In the genomic region with DNA sequence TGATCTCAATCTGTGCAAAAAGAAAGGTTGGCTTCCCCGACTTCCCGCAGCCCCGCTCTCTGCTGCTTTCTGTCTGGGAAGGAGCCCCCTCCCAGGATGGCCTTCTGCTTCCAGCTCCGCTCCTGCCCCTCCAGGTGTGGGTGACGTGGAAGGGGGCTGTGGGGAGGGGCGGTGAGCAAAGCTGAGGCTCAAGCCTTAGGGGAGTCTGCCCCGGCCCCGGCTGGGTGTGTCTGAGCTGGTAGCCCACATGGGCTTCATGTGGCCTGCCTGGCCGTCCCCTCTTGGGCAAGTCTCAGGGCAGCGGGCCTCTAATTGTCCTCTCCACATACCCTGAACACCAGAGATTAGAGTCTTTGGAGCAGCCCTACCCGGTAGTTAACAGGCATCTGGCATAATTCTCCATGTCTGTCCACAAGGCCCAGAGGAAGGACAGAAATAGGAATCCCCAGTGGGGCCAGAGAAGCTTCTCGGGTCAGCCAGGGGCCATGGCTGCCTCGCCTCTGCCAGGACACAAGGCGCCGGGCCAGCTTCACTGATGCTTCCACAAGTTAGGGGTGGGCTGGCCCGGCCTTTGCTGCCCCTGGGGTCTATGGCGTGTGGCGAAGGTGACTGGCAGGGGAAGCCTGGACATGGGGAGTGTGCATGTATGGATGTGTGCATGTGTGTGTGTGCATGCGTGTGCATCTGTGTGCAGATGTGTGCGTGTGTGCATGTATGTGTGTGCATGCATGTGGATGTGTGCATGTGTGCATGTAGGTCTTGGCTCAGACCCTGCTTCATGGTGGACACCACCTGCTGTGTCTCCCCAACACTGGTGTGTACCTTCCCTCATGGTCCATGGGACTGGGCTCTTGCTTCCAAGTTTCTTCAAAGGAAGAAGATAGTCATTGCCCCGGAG, we compare ENCODE assay signal across 19 cellular contexts. TPM values are rescaled to one million over a fixed set of nuclear protein-coding genes. Genes with fewer than 3 reads are reported as not detected.
"Had no signal": no experiment of that assay in that cellular context is flagged by ENCODE, and none has a peak within 500 bp of the region (broad histone marks: within the 10 kb centered on the region; RNA-seq: fewer than 3 reads in every experiment).

No MANE protein-coding gene starts in this region.

- ATAC-seq: activated CD8-positive, alpha-beta memory T cell treated with anti-CD3 and anti-CD28 coated beads, Interleukin-2, amount 10 ng/mL, durations not matched to agents 7 days and 5 days; lower lobe of right lung; SK-N-SH treated with all-trans-retinoic acid at 6 μM for 48 hours had no signal

- H3K4me1 ChIP-seq: lower lobe of right lung had no signal

- DNase-seq: activated CD4-positive, alpha-beta memory T cell treated with anti-CD3 and anti-CD28 coated beads for 36 hours; activated CD8-positive, alpha-beta memory T cell treated with anti-CD3 and anti-CD28 coated beads, Interleukin-2, amount 10 ng/mL, durations not matched to agents 7 days and 5 days; activated T-cell treated with anti-CD3 and anti-CD28 coated beads, Interleukin-2, amount 50 U/mL, for 1 hour; kidney glomerular epithelial cell; lower lobe of right lung; stimulated activated CD4-positive, alpha-beta T cell treated with anti-CD3 and anti-CD28 coated beads, Interleukin-15, amount 100 ng/mL, for 24 hours; stimulated activated CD4-positive, alpha-beta T cell treated with anti-CD3 and anti-CD28 coated beads, Interleukin-4, amount 100 ng/mL, for 24 hours; stimulated activated naive CD4-positive, alpha-beta T cell treated with Interleukin-2 at 50 U/mL for 16 hours; substantia nigra; WERI-Rb-1 had no signal

- H3K36me3 ChIP-seq: lower lobe of right lung, ovary, tibial nerve, vagina, WERI-Rb-1 had no signal

- H3K4me3 Mint-ChIP-seq: activated CD4-positive, alpha-beta memory T cell treated with anti-CD3 and anti-CD28 coated beads for 36 hours; activated CD8-positive, alpha-beta memory T cell treated with anti-CD3 and anti-CD28 coated beads, Interleukin-2, amount 10 ng/mL, durations not matched to agents 7 days and 5 days; activated naive CD8-positive, alpha-beta T cell had no signal

- H3K9me3 ChIP-seq: lower lobe of right lung, ovary, tibial nerve, vagina had no signal

- H3K27ac ChIP-seq: lower lobe of right lung, ovary, tibial nerve, vagina, WERI-Rb-1 had no signal

- H3K27me3 Mint-ChIP-seq: activated CD4-positive, alpha-beta memory T cell treated with anti-CD3 and anti-CD28 coated beads for 36 hours; activated CD8-positive, alpha-beta memory T cell treated with anti-CD3 and anti-CD28 coated beads, Interleukin-2, amount 10 ng/mL, durations not matched to agents 7 days and 5 days; activated naive CD8-positive, alpha-beta T cell had no signal

- H3K9me3 Mint-ChIP-seq: activated CD4-positive, alpha-beta memory T cell treated with anti-CD3 and anti-CD28 coated beads for 36 hours had no signal

- H3K27ac Mint-ChIP-seq: activated CD4-positive, alpha-beta memory T cell treated with anti-CD3 and anti-CD28 coated beads for 36 hours; activated CD8-positive, alpha-beta memory T cell treated with anti-CD3 and anti-CD28 coated beads, Interleukin-2, amount 10 ng/mL, durations not matched to agents 7 days and 5 days; activated naive CD8-positive, alpha-beta T cell had no signal

- H3K4me1 Mint-ChIP-seq: activated CD8-positive, alpha-beta memory T cell treated with anti-CD3 and anti-CD28 coated beads, Interleukin-2, amount 10 ng/mL, durations not matched to agents 7 days and 5 days had no signal

- H3K27me3 ChIP-seq: ovary, tibial nerve, vagina had no signal

- H3K36me3 Mint-ChIP-seq: activated CD4-positive, alpha-beta memory T cell treated with anti-CD3 and anti-CD28 coated beads for 36 hours; activated CD8-positive, alpha-beta memory T cell treated with anti-CD3 and anti-CD28 coated beads, Interleukin-2, amount 10 ng/mL, durations not matched to agents 7 days and 5 days; activated naive CD8-positive, alpha-beta T cell had no signal

- H3K4me3 ChIP-seq: lower lobe of right lung, ovary, tibial nerve, vagina had no signal

RNA-seq across cellular contexts. Expression of a gene that starts 24.1 kb away (rescaled TPM):
- total RNA-seq: activated CD4-positive, alpha-beta memory T cell treated with anti-CD3 and anti-CD28 coated beads for 36 hours; activated CD8-positive, alpha-beta memory T cell treated with anti-CD3 and anti-CD28 coated beads, Interleukin-2, amount 10 ng/mL, durations not matched to agents 7 days and 5 days; dermis microvascular lymphatic vessel endothelial cell; glomerular endothelial cell; lower lobe of right lung; T-helper 1 cell treated with Interleukin-12 subunit alpha and Interleukin-12 subunit beta and Interleukin-4 antibody, amounts not matched to agents 30 ng/mL and 1 ng/mL, for 36 hours; vagina had no signal
- polyA plus RNA-seq: neural cell had no signal

RNA-seq across cellular contexts. Expression of a gene that starts 57.4 kb away (rescaled TPM):
- total RNA-seq: activated CD4-positive, alpha-beta memory T cell treated with anti-CD3 and anti-CD28 coated beads for 36 hours; activated CD8-positive, alpha-beta memory T cell treated with anti-CD3 and anti-CD28 coated beads, Interleukin-2, amount 10 ng/mL, durations not matched to agents 7 days and 5 days; glomerular endothelial cell; T-helper 1 cell treated with Interleukin-12 subunit alpha and Interleukin-12 subunit beta and Interleukin-4 antibody, amounts not matched to agents 30 ng/mL and 1 ng/mL, for 36 hours; tibial nerve; vagina had no signal
- polyA plus RNA-seq: neural cell had no signal
